ENCODE assay signal across 8 cellular contexts in the genomic region with DNA sequence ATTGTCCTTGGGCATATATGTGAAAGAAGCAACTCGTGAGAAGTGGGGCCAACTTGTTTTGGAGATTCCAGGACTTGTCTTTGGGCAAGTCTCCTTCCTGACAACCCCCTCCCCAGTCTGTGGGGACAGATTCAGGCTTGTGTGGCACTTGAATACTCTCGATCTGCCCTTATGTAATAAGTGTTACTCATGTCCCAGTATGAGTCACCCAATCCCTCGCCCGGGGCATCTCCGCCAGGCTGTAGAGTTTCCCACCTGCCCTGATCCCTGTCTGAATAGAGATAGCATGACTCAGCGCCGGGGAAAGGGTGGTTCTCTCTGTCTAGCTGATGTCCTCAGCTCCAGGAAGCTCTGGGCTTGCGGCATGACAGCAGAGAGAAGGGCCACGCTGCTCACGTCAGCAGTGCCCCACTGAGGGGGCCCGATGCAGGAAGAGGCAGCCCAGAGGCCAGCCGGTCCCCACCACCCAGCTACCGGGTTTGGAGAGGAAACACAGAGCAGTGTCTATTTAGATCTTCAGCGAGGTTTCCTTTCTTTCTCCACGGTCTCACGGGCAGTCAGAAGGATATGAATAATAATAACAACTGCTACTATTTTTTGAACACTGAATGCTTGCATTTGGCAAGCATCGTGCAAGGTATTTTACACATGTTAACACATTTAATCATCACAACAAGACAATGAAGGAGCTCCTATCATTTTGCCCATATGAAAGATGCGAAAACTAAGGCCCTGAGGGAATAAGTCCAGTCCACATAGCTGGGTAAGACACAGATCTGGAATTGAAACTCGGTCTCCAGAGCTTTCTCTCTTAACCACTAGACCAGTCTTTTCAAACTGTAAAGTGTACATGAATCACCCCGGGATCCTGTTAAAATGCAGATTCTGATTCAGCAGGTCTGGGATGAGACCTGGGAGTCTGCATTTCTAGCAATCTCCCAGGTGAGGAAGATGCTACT.
DNase-seq lines count a peak whose midpoint lies in the region; ATAC-seq and TF ChIP-seq lines count a peak whose summit lies in the region.

No MANE protein-coding gene starts in this region.

- TF ChIP-seq CTCF in mucosa of descending colon (IDR thresholded peaks at IDR 0.05): no peak

- no peaks in the 10 kb centered on the region for H3K4me1 ChIP-seq in mucosa of descending colon (ENCODE audit: low read depth)

- H3K4me3 ChIP-seq in mucosa of descending colon: no peak overlapping the region

- intact Hi-C loops in mucosa of descending colon (cut with DNase I, micrococcal nuclease): no loop called here

- H3K9me3 Mint-ChIP-seq in stimulated activated naive B cell treated with anti-CD40 and anti-IgM and Interleukin-4, amounts not matched to agents 10 μg/mL and 1 μg/mL and 100 μg/mL, for 72 hours: peaks cover 0 to 1% of the 10 kb centered on the region in 2 donors

- H3K36me3 Mint-ChIP-seq in stimulated activated naive B cell treated with anti-CD40 and anti-IgM and Interleukin-4, amounts not matched to agents 10 μg/mL and 1 μg/mL and 100 μg/mL, for 72 hours: no peaks in the 10 kb centered on the region

- H3K9me3 ChIP-seq in mucosa of descending colon: no peaks in the 10 kb centered on the region

- peak; percentile 82 for ATAC-seq in GM19452 (IDR thresholded peaks at IDR 0.05; ENCODE audit: unreplicated experiment)
- peak; percentile 82 for ATAC-seq in mucosa of descending colon
- peak; percentile 22 to 34 for ATAC-seq in stimulated activated naive B cell treated with anti-CD40 and anti-IgM and Interleukin-4, amounts not matched to agents 10 μg/mL and 1 μg/mL and 100 μg/mL, for 72 hours (replicated peaks)
- ATAC-seq in HG02623 (IDR thresholded peaks at IDR 0.05; ENCODE audit: unreplicated experiment): no peak

- H3K36me3 ChIP-seq in mucosa of descending colon (ENCODE audit: low read depth): no peaks in the 10 kb centered on the region

- peaks cover 2 to 7% of the 10 kb centered on the region in 2 donors for H3K4me1 Mint-ChIP-seq in stimulated activated naive B cell treated with anti-CD40 and anti-IgM and Interleukin-4, amounts not matched to agents 10 μg/mL and 1 μg/mL and 100 μg/mL, for 72 hours

- H3K27ac Mint-ChIP-seq in stimulated activated naive B cell treated with anti-CD40 and anti-IgM and Interleukin-4, amounts not matched to agents 10 μg/mL and 1 μg/mL and 100 μg/mL, for 72 hours: peak overlapping the region; percentile 26

- no peak overlapping the region for H3K4me3 Mint-ChIP-seq in stimulated activated naive B cell treated with anti-CD40 and anti-IgM and Interleukin-4, amounts not matched to agents 10 μg/mL and 1 μg/mL and 100 μg/mL, for 72 hours

- H3K27me3 Mint-ChIP-seq in stimulated activated naive B cell treated with anti-CD40 and anti-IgM and Interleukin-4, amounts not matched to agents 10 μg/mL and 1 μg/mL and 100 μg/mL, for 72 hours: peaks cover 0 to 5% of the 10 kb centered on the region in 2 donors

- DNase-seq in AG08395 (ENCODE audit: low spot score): peak; percentile 89
- DNase-seq in HuH-7 (ENCODE audit: low spot score): peak; percentile 36
- peak; percentile 25 to 26 for DNase-seq in activated CD4-positive, alpha-beta T cell treated with anti-CD3 and anti-CD28 coated beads for 24 hours (ENCODE audit: low read depth in 2 of 2)
- DNase-seq in dermis microvascular lymphatic vessel endothelial cell (ENCODE audit: low read depth in 2 of 2): peak; percentile 97 to 98
- peak; percentile 27 to 60 (median 37) for DNase-seq in mucosa of descending colon
- no peak for DNase-seq in stimulated activated naive B cell treated with anti-CD40 and anti-IgM and Interleukin-4, amounts not matched to agents 10 μg/mL and 1 μg/mL and 100 μg/mL, for 72 hours
